8 cellular contexts compared by ENCODE assay signal in genomic region chr1:149888160-149888998, GRCh38. TPM values are rescaled to one million over a fixed set of nuclear protein-coding genes. Genes with fewer than 3 reads are reported as not detected.
DNase-seq lines count a peak whose midpoint lies in the region; ATAC-seq and TF ChIP-seq lines count a peak whose summit lies in the region.

No MANE protein-coding gene starts in this region.

- intact Hi-C loops in right lobe of liver (cut with DNase I), result no loop called here

- H2AFZ ChIP-seq in ACC112 (ENCODE audit: low read length, unreplicated experiment), result peak overlapping the region; percentile 67

- peaks cover 27% of the 10 kb centered on the region for H3K79me2 ChIP-seq in ACC112 (ENCODE audit: control insufficient read depth, insufficient read depth, low read length, unreplicated experiment)

- peaks cover 14% of the 10 kb centered on the region for H3K4me1 ChIP-seq in ACC112 (ENCODE audit: control insufficient read depth, insufficient read depth, low read length, unreplicated experiment)
- H3K4me1 ChIP-seq in right lobe of liver, result peaks cover 0 to 17% (median 7%) of the 10 kb centered on the region in 4 donors

- no peaks in the 10 kb centered on the region for H3K36me3 ChIP-seq in ACC112 (ENCODE audit: insufficient read depth, low read length)
- H3K36me3 ChIP-seq in right lobe of liver, result no peaks in the 10 kb centered on the region

- WGBS in right lobe of liver (ENCODE audit: insufficient coverage, low coverage, low lambda C conversion rate, missing lambda C conversion rate), result 4% methylated on average over 28 of the region's 28 CpGs

- H3K9me3 ChIP-seq in right lobe of liver, result no peaks in the 10 kb centered on the region

- H3K27me3 ChIP-seq in ACC112 (ENCODE audit: insufficient read depth, low read length) (no peaks in the 10 kb centered on the region), right lobe of liver (no peaks in the 10 kb centered on the region)

- H3K27ac ChIP-seq in ACC112 (ENCODE audit: low read depth, low read length) (peak overlapping the region; percentile 98), right lobe of liver (peak overlapping the region; percentile 98 to 99 (median 99))

- DNase-seq in NCI-H510A treated with DMSO at 0.1 percent for 48 hours (lab: John Stamatoyannopoulos, UW) (peak; percentile 82), dedifferentiated amniotic fluid mesenchymal stem cell (ENCODE audit: extremely low spot score) (peak; percentile 86), right lobe of liver (peak; percentile 68 to 77 (median 74))
- peak; percentile 65 to 71 for DNase-seq in activated CD4-positive, alpha-beta T cell treated with anti-CD3 and anti-CD28 coated beads for 4 hours
- peak; percentile 67 for DNase-seq in stimulated activated CD4-positive, alpha-beta T cell treated with anti-CD3 and anti-CD28 coated beads, Interleukin-4, amount 100 ng/mL, for 1 hour

- TF ChIP-seq CTCF in right lobe of liver (IDR thresholded peaks at IDR 0.05), result peak; percentile 38 to 55 (median 44)

- peak; percentile 26 for ATAC-seq in GM18868 (IDR thresholded peaks at IDR 0.05; ENCODE audit: unreplicated experiment)
- ATAC-seq in HG03432 (IDR thresholded peaks at IDR 0.05; ENCODE audit: unreplicated experiment), result peak; percentile 34
- peak; percentile 31 to 52 (median 46) for ATAC-seq in right lobe of liver

- TF ChIP-seq POLR2A in right lobe of liver (IDR thresholded peaks at IDR 0.05), result peak; percentile 81

- H3K4me3 ChIP-seq in ACC112 (ENCODE audit: low read depth, low read length) (peak overlapping the region; percentile 92), right lobe of liver (peak overlapping the region; percentile 31 to 69 (median 66))

RNA-seq across cellular contexts. Expression of gene BOLA1, which starts 11.0 kb away (rescaled TPM):
- total RNA-seq in right lobe of liver, result 10 to 100 TPM in 3 of 6 experiments, 1 to 10 TPM in 3; 8.4 to 23.7 (median 9.5) TPM

RNA-seq across cellular contexts. Expression of gene SV2A, which starts 29.3 kb away (rescaled TPM):
- under 1 TPM; 0.12 to 0.50 (median 0.25) TPM for total RNA-seq in right lobe of liver

RNA-seq across cellular contexts. Expression of gene SF3B4, which starts 39.2 kb away (rescaled TPM):
- 10 to 100 TPM in 5 of 6 experiments, 1 to 10 TPM in 1; 8.2 to 18.5 (median 12.2) TPM for total RNA-seq in right lobe of liver

RNA-seq across cellular contexts. Expression of gene MTMR11, which starts 48.3 kb away (rescaled TPM):
- 1 to 10 TPM in 5 of 6 experiments, under 1 TPM in 1; 0.97 to 7.1 (median 3.6) TPM for total RNA-seq in right lobe of liver

Comparison
In these comparisons a context has a peak if more than half of its experiments do, and no peak if none do; other contexts are left out.
1. Peak in every context shown above with its lines: DNase-seq, ATAC-seq, H3K4me3 ChIP-seq and H3K27ac ChIP-seq.